8 cellular contexts compared by ENCODE assay signal in the genomic region with DNA sequence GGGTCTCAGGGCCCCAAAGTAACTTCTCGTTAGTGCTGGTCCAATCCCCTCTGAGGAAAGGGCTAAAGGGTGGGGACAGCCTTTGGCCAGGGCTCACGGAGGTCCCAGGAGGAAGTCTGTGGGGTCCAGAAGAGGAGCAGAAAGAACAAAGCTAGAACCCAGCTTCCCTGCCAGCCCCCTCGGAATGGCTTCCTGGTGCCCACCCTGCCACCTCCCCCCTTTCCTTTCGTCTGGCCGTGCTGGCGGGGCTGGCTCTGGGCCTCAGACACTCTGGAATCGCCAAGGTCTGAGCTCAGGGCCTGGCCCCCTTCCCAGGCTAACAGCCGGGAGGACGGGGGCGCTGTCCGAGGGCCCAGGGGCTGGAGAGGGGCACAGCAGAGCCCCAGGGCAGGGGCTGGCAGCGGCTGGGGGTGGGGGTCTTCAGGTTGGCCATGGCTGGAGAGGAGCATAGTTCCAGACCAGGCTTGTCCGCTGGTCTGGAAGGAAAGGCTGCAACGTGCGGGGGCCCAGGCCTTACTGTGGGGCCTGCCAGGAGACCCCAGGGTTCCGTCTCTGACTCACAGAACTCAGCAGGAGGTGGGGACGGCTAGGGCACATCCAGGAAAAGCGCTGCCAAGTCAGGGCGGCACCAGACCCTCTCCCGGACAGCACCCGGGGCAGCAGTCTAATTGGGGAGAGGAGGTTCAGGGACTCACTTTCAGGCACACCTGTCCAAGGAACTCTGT. TPM values are rescaled to one million over a fixed set of nuclear protein-coding genes. Genes with fewer than 3 reads are reported as not detected.
A peak's percentile ranks its signal among the peaks of the same experiment; 100 is the strongest.
DNase-seq lines count a peak whose midpoint lies in the region; ATAC-seq and TF ChIP-seq lines count a peak whose summit lies in the region.

No MANE protein-coding gene starts in this region.

- no peaks in the 10 kb centered on the region for H3K9me3 ChIP-seq in liver (ENCODE audit: control insufficient read depth in 4 of 4, low read length in 3 of 4)
- H3K9me3 ChIP-seq in testis: no peaks in the 10 kb centered on the region

- peak overlapping the region; percentile 65 for H3K4me3 Mint-ChIP-seq in activated T-cell treated with anti-CD3 and anti-CD28 coated beads, Interleukin-2, amount 50 U/mL, for 4 hours
- peak overlapping the region; percentile 66 for H3K4me3 Mint-ChIP-seq in MCF 10A (ENCODE audit: unreplicated experiment)

- WGBS in liver: 49% methylated on average over 21 of the region's 21 CpGs
- 6 to 26% methylated on average over 14 to 21 of the region's 21 CpGs for WGBS in testis, 2 donors

- ATAC-seq in activated T-cell treated with anti-CD3 and anti-CD28 coated beads, Interleukin-2, amount 50 U/mL, for 4 hours: no peak
- ATAC-seq in HG02623 (IDR thresholded peaks at IDR 0.05; ENCODE audit: unreplicated experiment) (no peak), GM19035 (IDR thresholded peaks at IDR 0.05; ENCODE audit: unreplicated experiment) (no peak)

- DNase-seq in activated T-cell treated with anti-CD3 and anti-CD28 coated beads, Interleukin-2, amount 50 U/mL, for 4 hours: no peak
- DNase-seq in activated T-cell treated with anti-CD3 and anti-CD28 coated beads, Interleukin-2, amount 50 U/mL, for 1 hour: no peak
- DNase-seq in MCF 10A (ENCODE audit: unreplicated experiment) (peak; percentile 51), testis (no peak), LoVo (ENCODE audit: low spot score) (no peak)

- H3K36me3 ChIP-seq in liver (ENCODE audit: control insufficient read depth in 4 of 4, insufficient read depth in 3 of 4, low read depth in 1 of 4, low read length in 3 of 4) (peaks cover 0 to 1% (median 0%) of the 10 kb centered on the region in 4 donors), testis (ENCODE audit: low read depth, missing control alignments) (no peaks in the 10 kb centered on the region)

- CTCF ChIA-PET in MCF 10A (lab: Yijun Ruan, JAX): interaction anchor here (0.6 to 5.5 kb wide), 3 partner anchors 7 to 13 kb away, joined by 3 to 35 read pairs (median 10); a partner anchor contains a TSS

- H3K36me3 Mint-ChIP-seq in activated T-cell treated with anti-CD3 and anti-CD28 coated beads, Interleukin-2, amount 50 U/mL, for 4 hours (ENCODE audit: insufficient read depth): no peaks in the 10 kb centered on the region
- H3K36me3 Mint-ChIP-seq in MCF 10A (ENCODE audit: insufficient read depth, unreplicated experiment): no peaks in the 10 kb centered on the region

- H3K27ac Mint-ChIP-seq in MCF 10A (ENCODE audit: low read depth, unreplicated experiment): no peak overlapping the region

- H3K4me1 ChIP-seq in liver (ENCODE audit: control insufficient read depth in 4 of 4, insufficient read depth in 4 of 4, low read length in 3 of 4): peaks cover 10 to 39% (median 17%) of the 10 kb centered on the region in 4 donors
- peaks cover 40% of the 10 kb centered on the region for H3K4me1 ChIP-seq in testis

- TF ChIP-seq POLR2A in testis (IDR thresholded peaks at IDR 0.05): no peak

- peak overlapping the region in 1 of 3 donors; percentile 67 for H3K4me3 ChIP-seq in liver (ENCODE audit: low read depth in 1 of 3, low read length in 3 of 3)
- peak overlapping the region; percentile 63 to 67 for H3K4me3 ChIP-seq in testis

- H3K27me3 ChIP-seq in liver (ENCODE audit: control insufficient read depth in 4 of 4, insufficient read depth in 4 of 4, low read length in 3 of 4) (no peaks in the 10 kb centered on the region), testis (no peaks in the 10 kb centered on the region)

- TF ChIP-seq CTCF in MCF 10A (IDR thresholded peaks at IDR 0.05; ENCODE audit: unreplicated experiment) (no peak), liver (IDR thresholded peaks at IDR 0.05; ENCODE audit: low read depth, low read length, missing input control) (no peak), testis (IDR thresholded peaks at IDR 0.05) (no peak)

- intact Hi-C loops in MCF 10A (cut with micrococcal nuclease): no loop called here
- intact Hi-C loops in testis (cut with DNase I; ENCODE audit: low total_unique reads): no loop called here

- peak overlapping the region; percentile 8 to 77 for H3K27ac ChIP-seq in liver (ENCODE audit: low read depth in 1 of 2, low read length in 2 of 2)
- H3K27ac ChIP-seq in testis: peak overlapping the region; percentile 93 to 95

- no peaks in the 10 kb centered on the region for H3K9me3 Mint-ChIP-seq in activated T-cell treated with anti-CD3 and anti-CD28 coated beads, Interleukin-2, amount 50 U/mL, for 4 hours
- H3K9me3 Mint-ChIP-seq in MCF 10A (ENCODE audit: unreplicated experiment): no peaks in the 10 kb centered on the region

- BruUV-seq in MCF 10A (replicated peaks; lab: Mats Ljungman, UMichigan): no TSS peak

- POLR2A ChIA-PET in MCF 10A (lab: Yijun Ruan, JAX): interaction anchor here (0.6 to 3.2 kb wide), 11 partner anchors 11 to 620 kb away, joined by 3 to 24 read pairs (median 5); a partner anchor contains a TSS

- H3K27me3 Mint-ChIP-seq in activated T-cell treated with anti-CD3 and anti-CD28 coated beads, Interleukin-2, amount 50 U/mL, for 4 hours (ENCODE audit: low read depth): no peaks in the 10 kb centered on the region
- H3K27me3 Mint-ChIP-seq in MCF 10A (ENCODE audit: insufficient read depth, unreplicated experiment): no peaks in the 10 kb centered on the region

- peak overlapping the region in 1 of 2 donors; percentile 62 for H3K9ac ChIP-seq in liver (ENCODE audit: low read depth in 1 of 2, low read length in 2 of 2)

- no peak for TF ChIP-seq RAD21 in liver (IDR thresholded peaks at IDR 0.05)

- peaks cover 60% of the 10 kb centered on the region for H3K4me1 Mint-ChIP-seq in activated T-cell treated with anti-CD3 and anti-CD28 coated beads, Interleukin-2, amount 50 U/mL, for 4 hours (ENCODE audit: low read depth)
- peaks cover 47% of the 10 kb centered on the region for H3K4me1 Mint-ChIP-seq in MCF 10A (ENCODE audit: insufficient read depth, unreplicated experiment)

TF ChIP-seq in liver, 16 proteins besides CTCF, POLR2A, EP300 and RAD21:
- TF ChIP-seq TAF1 (conservative IDR thresholded peaks at IDR 0.05) (no peak), RXRA (IDR thresholded peaks at IDR 0.05) (peak in 1 of 2 donors; percentile 2)
TF ChIP-seq in liver: peak in this region for 1.

RNA-seq across cellular contexts. Expression of a gene that starts 0.8 kb away (rescaled TPM):
- total RNA-seq in activated T-cell treated with anti-CD3 and anti-CD28 coated beads, Interleukin-2, amount 50 U/mL, for 4 hours: 10 to 100 TPM; 33.1 to 40.8 (median 40.1) TPM
- total RNA-seq in MCF 10A (2022) (10.6 and 11.0 TPM in 2 replicates), liver (10 to 100 TPM; 16.0 to 17.9 TPM), testis (100 to 1,000 TPM; 112 to 126 TPM)
- polyA plus RNA-seq in liver (10 to 100 TPM in 1 of 2 donors, 1 to 10 TPM in 1; 8.8 to 46.2 TPM), testis (ENCODE audit: insufficient read depth, low read depth, low replicate concordance) (58.1 TPM)

RNA-seq across cellular contexts. Expression of a gene that starts 11.3 kb away (rescaled TPM):
- 100 to 1,000 TPM; 120 to 148 (median 136) TPM for total RNA-seq in activated T-cell treated with anti-CD3 and anti-CD28 coated beads, Interleukin-2, amount 50 U/mL, for 4 hours
- total RNA-seq in MCF 10A (2022) (65.4 and 68.5 TPM in 2 replicates), liver (10 to 100 TPM; 18.2 to 22.7 TPM), testis (10 to 100 TPM; 67.7 to 79.6 TPM)
- polyA plus RNA-seq in liver (10 to 100 TPM; 33.3 to 39.5 TPM), testis (ENCODE audit: insufficient read depth, low read depth, low replicate concordance) (77.6 TPM)

RNA-seq across cellular contexts. Expression of a gene that starts 13.4 kb away (rescaled TPM):
- total RNA-seq in activated T-cell treated with anti-CD3 and anti-CD28 coated beads, Interleukin-2, amount 50 U/mL, for 4 hours: 10 to 100 TPM; 27.4 to 32.0 (median 28.6) TPM
- total RNA-seq in MCF 10A (2022) (16.7 and 21.6 TPM in 2 replicates), liver (10 to 100 TPM in 1 of 2 donors, 1 to 10 TPM in 1; 4.7 to 16.7 TPM), testis (10 to 100 TPM; 59.9 to 63.2 TPM)
- polyA plus RNA-seq in liver (10 to 100 TPM in 1 of 2 donors, 1 to 10 TPM in 1; 7.7 to 11.4 TPM), testis (ENCODE audit: insufficient read depth, low read depth, low replicate concordance) (25.8 TPM)

RNA-seq across cellular contexts. Expression of a gene that starts 16.9 kb away (rescaled TPM):
- 10 to 100 TPM; 59.8 to 84.9 (median 80.1) TPM for total RNA-seq in activated T-cell treated with anti-CD3 and anti-CD28 coated beads, Interleukin-2, amount 50 U/mL, for 4 hours
- total RNA-seq in MCF 10A (2022) (31.3 and 40.6 TPM in 2 replicates), liver (100 to 1,000 TPM in 1 of 2 donors, 10 to 100 TPM in 1; 13.6 to 120 TPM), testis (10 to 100 TPM; 51.0 to 66.8 TPM)
- polyA plus RNA-seq in liver (1 to 10 TPM; 1.1 to 6.5 TPM), testis (ENCODE audit: insufficient read depth, low read depth, low replicate concordance) (20.5 TPM)

RNA-seq across cellular contexts. Expression of a gene that starts 34.1 kb away (rescaled TPM):
- total RNA-seq in activated T-cell treated with anti-CD3 and anti-CD28 coated beads, Interleukin-2, amount 50 U/mL, for 4 hours: 10 to 100 TPM; 87.6 to 94.6 (median 94.3) TPM
- total RNA-seq in MCF 10A (2022): 70.9 and 75.5 TPM in 2 replicates
- 10 to 100 TPM; 33.7 to 59.5 TPM for total RNA-seq in liver
- polyA plus RNA-seq in liver: 10 to 100 TPM; 45.6 to 62.0 TPM
- total RNA-seq in testis: 100 to 1,000 TPM; 131 to 160 TPM
- 127 TPM for polyA plus RNA-seq in testis (ENCODE audit: insufficient read depth, low read depth, low replicate concordance)
